In genomic region chr17:55295411-55296170, GRCh38 we compare ENCODE assay signal across 8 cellular contexts.
DNase-seq lines count a peak whose midpoint lies in the region; ATAC-seq and TF ChIP-seq lines count a peak whose summit lies in the region.

No MANE protein-coding gene starts in this region.

- no peaks in the 10 kb centered on the region for H3K9me3 ChIP-seq in effector memory CD4-positive, alpha-beta T cell (ENCODE audit: control insufficient read depth, low read length)

- no peaks in the 10 kb centered on the region for H3K27me3 ChIP-seq in effector memory CD4-positive, alpha-beta T cell (replicated peaks; ENCODE audit: control insufficient read depth, insufficient read depth, low read length, poor library complexity, severe bottlenecking)

- peak; percentile 85 for TF ChIP-seq CTCF in AG09309 (IDR thresholded peaks at IDR 0.05; ENCODE audit: control insufficient read depth, insufficient read depth, low read depth, low read length, missing control alignments)

- H3K27ac ChIP-seq in effector memory CD4-positive, alpha-beta T cell (ENCODE audit: insufficient read depth, low read length, poor library complexity, severe bottlenecking): no peak overlapping the region

- H3K36me3 ChIP-seq in effector memory CD4-positive, alpha-beta T cell (ENCODE audit: control insufficient read depth, insufficient read depth, low read length): no peaks in the 10 kb centered on the region

- H3K4me3 ChIP-seq in AG09309 (ENCODE audit: control insufficient read depth, low read depth, low read length): no peak overlapping the region
- H3K4me3 ChIP-seq in effector memory CD4-positive, alpha-beta T cell (ENCODE audit: insufficient read depth, low read depth, low read length, poor library complexity, severe bottlenecking): no peak overlapping the region

- H3K4me1 ChIP-seq in effector memory CD4-positive, alpha-beta T cell (ENCODE audit: control insufficient read depth, insufficient read depth, low read length, poor library complexity, severe bottlenecking): peaks cover 3% of the 10 kb centered on the region

- no peak for DNase-seq in AG09309 (ENCODE audit: low read depth)
- DNase-seq in NCI-H345 treated with DMSO at 0.1 percent for 48 hours (lab: John Stamatoyannopoulos, UW; ENCODE audit: unreplicated experiment): peak; percentile 24
- peak; percentile 63 to 68 for DNase-seq in activated CD4-positive, alpha-beta T cell treated with anti-CD3 and anti-CD28 coated beads, Interleukin-2, amount 50 U/mL, for 48 hours
- DNase-seq in effector memory CD4-positive, alpha-beta T cell: peak; percentile 22 to 29 (median 25)
- DNase-seq in midbrain (lab: John Stamatoyannopoulos, UW): peak; percentile 48
- peak; percentile 30 for DNase-seq in stimulated activated naive CD4-positive, alpha-beta T cell treated with Interleukin-2 at 50 U/mL for 16 hours (lab: John Stamatoyannopoulos, UW)

- ATAC-seq in GM18868 (IDR thresholded peaks at IDR 0.05; ENCODE audit: unreplicated experiment) (peak; percentile 88), HG03159 (IDR thresholded peaks at IDR 0.05; ENCODE audit: unreplicated experiment) (peak; percentile 89)
